Comparison of ENCODE assay signal across 16 cellular contexts in the genomic region with DNA sequence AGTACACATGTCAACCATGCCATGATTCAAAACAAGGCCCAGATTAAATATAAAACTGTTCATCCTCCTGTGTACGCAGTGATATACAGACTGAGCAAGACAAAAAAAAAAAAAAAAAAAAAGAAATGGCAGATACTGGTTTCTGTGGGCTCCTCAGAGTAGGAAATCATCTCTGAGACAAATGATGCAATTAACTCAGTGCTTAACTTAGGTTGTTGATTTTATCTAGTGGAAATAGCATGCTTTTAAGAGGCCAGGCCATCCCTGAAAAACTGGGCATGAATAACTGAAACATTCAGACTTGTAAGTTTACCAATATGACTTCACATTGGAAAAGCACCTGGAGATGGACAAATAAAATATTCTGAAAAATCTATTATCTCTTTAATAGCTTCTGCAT.
DNase-seq lines count a peak whose midpoint lies in the region; ATAC-seq and TF ChIP-seq lines count a peak whose summit lies in the region.
"Had no signal": no experiment of that assay in that cellular context is flagged by ENCODE, and none has a peak within 500 bp of the region (broad histone marks: within the 10 kb centered on the region; RNA-seq: fewer than 3 reads in every experiment).

No MANE protein-coding gene starts in this region.

- peaks cover 0 to 13% of the 10 kb centered on the region in 2 experiments; a peak in 1 of 4 replicates for H3K4me1 ChIP-seq in SK-N-SH (ENCODE audit: control insufficient read depth in 1 of 2, insufficient read depth in 2 of 2, low read depth in 1 of 2, low read length in 1 of 2)
- H3K4me1 ChIP-seq in tibial artery: no peaks in the 10 kb centered on the region

- H3K4me3 ChIP-seq in AG10803 (ENCODE audit: low read length): no peak overlapping the region
- no peak overlapping the region for H3K4me3 ChIP-seq in SK-N-SH (ENCODE audit: low read depth in 2 of 2, low read length in 1 of 2)
- no peak overlapping the region for H3K4me3 ChIP-seq in fibroblast of villous mesenchyme (ENCODE audit: low read depth, low read length)
- no peak overlapping the region for H3K4me3 ChIP-seq in tibial artery

- WGBS in SK-N-SH (ENCODE audit: low lambda C conversion rate): 65% methylated on average over 1 of the region's 1 CpG

- POLR2A ChIA-PET in SK-N-SH (lab: Yijun Ruan, JAX): no interaction called here

- H3F3A ChIP-seq in SK-N-SH (replicated peaks; ENCODE audit: insufficient read depth): no peaks in the 10 kb centered on the region

- no peak overlapping the region for H3K4me2 ChIP-seq in SK-N-SH

- no peaks in the 10 kb centered on the region for H3K9me3 Mint-ChIP-seq in HFFc6
- H3K9me3 Mint-ChIP-seq: CD4-positive, alpha-beta T cell had no signal

- peak overlapping the region; percentile 5; the same call in 1 of the 2 replicates for H3K27ac Mint-ChIP-seq in HFFc6
- H3K27ac Mint-ChIP-seq: CD4-positive, alpha-beta T cell had no signal

- ATAC-seq in HG02840 (IDR thresholded peaks at IDR 0.05; ENCODE audit: low FRiP score, unreplicated experiment) (no peak), GM19395 (IDR thresholded peaks at IDR 0.05; ENCODE audit: unreplicated experiment) (no peak)
- ATAC-seq: HCT116 had no signal

- H3K4me3 Mint-ChIP-seq in HFFc6: no peak overlapping the region
- H3K4me3 Mint-ChIP-seq: CD4-positive, alpha-beta T cell had no signal

- DNase-seq in AG10803 (ENCODE audit: low read depth) (peak; percentile 7), HFFc6 (no peak), SK-N-SH (peak; percentile 37), fibroblast of villous mesenchyme (ENCODE audit: low read depth) (peak; percentile 17), SHP77 treated with DMSO at 0.1 percent for 48 hours (lab: John Stamatoyannopoulos, UW) (no peak), tibial artery (no peak)
- DNase-seq: 8988T; Caco-2; CD4-positive, alpha-beta T cell; GDM1; GOT3; H7 had no signal

- no peak for TF ChIP-seq RAD21 in SK-N-SH (IDR thresholded peaks at IDR 0.05; ENCODE audit: low read length)

- no peaks in the 10 kb centered on the region; the same call in 1 of the 2 replicates for H3K36me3 Mint-ChIP-seq in HFFc6 (ENCODE audit: low read depth)

- H3K9ac ChIP-seq in SK-N-SH: no peak overlapping the region

- no peak overlapping the region for H2AFZ ChIP-seq in SK-N-SH (ENCODE audit: low read depth)

- H3K27ac ChIP-seq in SK-N-SH (ENCODE audit: low read depth in 2 of 2, low read length in 1 of 2) (peak overlapping the region in 1 of 2 experiments; percentile 71; a peak in 2 of 4 replicates), tibial artery (no peak overlapping the region)
- H3K27ac ChIP-seq: C4-2B had no signal

- TF ChIP-seq CTCF in AG10803 (conservative IDR thresholded peaks at IDR 0.05; ENCODE audit: low read length) (no peak), HFFc6 (IDR thresholded peaks at IDR 0.05) (no peak), SK-N-SH (IDR thresholded peaks at IDR 0.05) (no peak), fibroblast of villous mesenchyme (IDR thresholded peaks at IDR 0.05; ENCODE audit: insufficient read depth, low read depth, low read length) (no peak), tibial artery (IDR thresholded peaks at IDR 0.05) (no peak)

- no peaks in the 10 kb centered on the region for H4K20me1 ChIP-seq in SK-N-SH (ENCODE audit: insufficient read depth)

- peaks cover 10% of the 10 kb centered on the region for H3K4me1 Mint-ChIP-seq in HFFc6 (ENCODE audit: low read depth)

- CTCF ChIA-PET in SK-N-SH (lab: Yijun Ruan, JAX): interaction anchor here (0.6 to 1.5 kb wide), 3 partner anchors 106 to 346 kb away, joined by 3 read pairs; no protein-coding TSS in a partner anchor

- no peaks in the 10 kb centered on the region for H3K27me3 Mint-ChIP-seq in HFFc6 (ENCODE audit: insufficient read depth)
- H3K27me3 Mint-ChIP-seq: CD4-positive, alpha-beta T cell had no signal

- H3K36me3 ChIP-seq in SK-N-SH (replicated peaks in 1 of 2; ENCODE audit: control insufficient read depth in 1 of 2, insufficient read depth in 2 of 2, low read length in 1 of 2) (no peaks in the 10 kb centered on the region), tibial artery (no peaks in the 10 kb centered on the region)

- no peaks in the 10 kb centered on the region for H3K9me2 ChIP-seq in SK-N-SH

- H3K27me3 ChIP-seq in SK-N-SH (ENCODE audit: insufficient read depth): no peaks in the 10 kb centered on the region
- H3K27me3 ChIP-seq in tibial artery: no peaks in the 10 kb centered on the region

- no peaks in the 10 kb centered on the region for H3K79me2 ChIP-seq in SK-N-SH (ENCODE audit: insufficient read depth)

- peak in 1 of 2 experiments; percentile 25; a peak in 1 of 4 replicates for TF ChIP-seq EP300 in SK-N-SH (IDR thresholded peaks at IDR 0.05; ENCODE audit: borderline replicate concordance in 1 of 2, low read depth in 1 of 2, low read length in 1 of 2)

- no peaks in the 10 kb centered on the region for H3K9me3 ChIP-seq in SK-N-SH
- no peaks in the 10 kb centered on the region for H3K9me3 ChIP-seq in tibial artery
- H3K9me3 ChIP-seq: Caco-2 had no signal

- intact Hi-C loops in tibial artery (cut with DNase I; ENCODE audit: low total_unique reads): no loop called here

TF ChIP-seq in SK-N-SH, 30 proteins besides CTCF, POLR2A, EP300 and RAD21:
- TF ChIP-seq GATA2 (CRISPR knock-in tag; IDR thresholded peaks at IDR 0.05): peak; percentile 72
- TF ChIP-seq RXRA (IDR thresholded peaks at IDR 0.05; ENCODE audit: borderline replicate concordance, low read depth): no peak

Comparison
In these comparisons a context has a peak if more than half of its experiments do, and no peak if none do; other contexts are left out.
1. DNase-seq: peak in AG10803 (single experiment), SK-N-SH (single experiment) and fibroblast of villous mesenchyme (single experiment); none in HFFc6 (single experiment), SHP77 treated with DMSO at 0.1 percent for 48 hours (single experiment) and tibial artery (0 of 2).